ENCODE assay signal across 9 cellular contexts in genomic region chr16:27237229-27238015, GRCh38. TPM values are rescaled to one million over a fixed set of nuclear protein-coding genes. Genes with fewer than 3 reads are reported as not detected.
DNase-seq lines count a peak whose midpoint lies in the region; ATAC-seq, FAIRE-seq and TF ChIP-seq lines count a peak whose summit lies in the region.
"Had no signal": no experiment of that assay in that cellular context is flagged by ENCODE, and none has a peak within 500 bp of the region (broad histone marks: within the 10 kb centered on the region; RNA-seq: fewer than 3 reads in every experiment).

No MANE protein-coding gene starts in this region.

- RAD21 ChIA-PET in GM12878 (lab: Charles Lee; ENCODE audit: unreplicated experiment) = interaction anchor here (0.6 to 6.9 kb wide), 27 partner anchors 14 to 171 kb away, joined by 3 to 168 read pairs (median 5); partner anchors contain the start of genes KDM8 and NSMCE1

- FAIRE-seq in GM12878 (lab: Jason Lieb, UNC) = peak; percentile 87
- FAIRE-seq: TTC549 had no signal

- TF ChIP-seq RAD21 in GM12878 (IDR thresholded peaks at IDR 0.05; ENCODE audit: insufficient read depth, low read depth, low read length) = no peak

- 0 out of 4 replicates have a peak, but pooled peaks have one; percentile 6 to 42 for TF ChIP-seq EP300 in GM12878 (IDR thresholded peaks at IDR 0.05; ENCODE audit: borderline replicate concordance in 1 of 2, control insufficient read depth in 1 of 2, low read depth in 2 of 2, low read length in 2 of 2)

- H3K4me3 Mint-ChIP-seq in naive B cell = peak overlapping the region; percentile 71 to 90 (median 86)

- peak overlapping the region; percentile 92 to 100 (median 99) for H3K27ac Mint-ChIP-seq in naive B cell

- in situ Hi-C loops in GM12878 (cut with MboI) = loop anchor here (5.0 kb wide), 1 partner anchor 80 kb away; no protein-coding TSS in a partner anchor

- TF ChIP-seq POLR2A in GM12878 (IDR thresholded peaks at IDR 0.05; ENCODE audit: low read depth, low read length) = peak; percentile 58

- TF ChIP-seq CTCF in GM12878 (IDR thresholded peaks at IDR 0.05 in 2 of 3, conservative IDR thresholded peaks at IDR 0.05 in 1 of 3; ENCODE audit: control insufficient read depth in 2 of 3, extremely low read depth in 1 of 3, insufficient read depth in 1 of 3, low read depth in 3 of 3, low read length in 3 of 3) = no peak

- peak overlapping the region; percentile 95 for H3K4me2 ChIP-seq in GM12878 (ENCODE audit: control insufficient read depth, insufficient read depth)

- CTCF ChIA-PET in GM12878 (lab: Yijun Ruan, JAX) = interaction anchor here (0.6 to 11.7 kb wide), 21 partner anchors 8 to 214 kb away, joined by 3 to 259 read pairs (median 5); partner anchors contain the start of genes KDM8 and NSMCE1

- POLR2A ChIA-PET in GM12878 (lab: Charles Lee) = interaction anchor here (0.6 to 8.4 kb wide), 21 partner anchors 10 to 170 kb away, joined by 3 to 79 read pairs (median 5); partner anchors contain the start of gene NSMCE1

- ATAC-seq in GM19025 (IDR thresholded peaks at IDR 0.05; ENCODE audit: low read depth, unreplicated experiment) (peak; percentile 71), HG03066 (IDR thresholded peaks at IDR 0.05; ENCODE audit: low read depth, unreplicated experiment) (peak; percentile 54), GM12878 (peak; percentile 90), naive B cell (ENCODE audit: low read depth in 2 of 2) (peak; percentile 74 to 76)

- DNase-seq in UCSD-AML1 (lab: John Stamatoyannopoulos, UW; ENCODE audit: unreplicated experiment) (peak; percentile 79), GM12878 (ENCODE audit: low read depth, low spot score) (peak; percentile 82), naive B cell (peak; percentile 70), cortex of kidney (lab: John Stamatoyannopoulos, UW) (no peak), SKM-1 treated with dmso at 0.1 percent for 144 hours (lab: John Stamatoyannopoulos, UW; ENCODE audit: unreplicated experiment) (no peak)
- DNase-seq in stimulated activated naive CD4-positive, alpha-beta T cell (lab: John Stamatoyannopoulos, UW) = peak; percentile 56 to 74 (median 64)

- TSS peak; percentile 59 for BruUV-seq in GM12878 (replicated peaks; lab: Mats Ljungman, UMichigan)

- H3K4me1 ChIP-seq in GM12878 (ENCODE audit: control insufficient read depth, insufficient read depth, low read length) = peaks cover 44% of the 10 kb centered on the region

- intact Hi-C loops in GM12878 (cut with micrococcal nuclease; ENCODE audit: unreplicated experiment) = loop anchor here (2.0 kb wide), 1 partner anchor 163 kb away; no protein-coding TSS in a partner anchor

- peak overlapping the region; percentile 90 for H2AFZ ChIP-seq in GM12878 (ENCODE audit: control insufficient read depth, low read depth, low read length)

- 0 out of 2 replicates have a peak overlapping the region, but pooled peaks have one; percentile 4 for H3K4me3 ChIP-seq in GM12878

- H3K36me3 ChIP-seq in GM12878 (ENCODE audit: control insufficient read depth in 2 of 2, insufficient read depth in 2 of 2, low read length in 1 of 2) = peaks cover 1 to 3% of the 10 kb centered on the region in 2 experiments

- 8% methylated on average over 22 of the region's 22 CpGs for WGBS in GM12878 (ENCODE audit: insufficient coverage, insufficient replicate concordance, low lambda C conversion rate, missing lambda C conversion rate)

- H3K9me3 Mint-ChIP-seq in naive B cell = no peaks in the 10 kb centered on the region

- peak overlapping the region; percentile 88 for H3K27ac ChIP-seq in GM12878 (ENCODE audit: control insufficient read depth, insufficient read depth)

- peak overlapping the region; percentile 65 for H3K9ac ChIP-seq in GM12878 (ENCODE audit: control insufficient read depth, insufficient read depth, low read length)

- H3K9me3 ChIP-seq in GM12878 (replicated peaks; ENCODE audit: control insufficient read depth, insufficient read depth, low read length) = no peaks in the 10 kb centered on the region

- H3K79me2 ChIP-seq in GM12878 (ENCODE audit: control insufficient read depth, insufficient read depth, low read length) = no peaks in the 10 kb centered on the region

- H3K27me3 ChIP-seq in GM12878 (replicated peaks in 1 of 2; ENCODE audit: control insufficient read depth in 2 of 2, insufficient read depth in 2 of 2, low read length in 1 of 2) = no peaks in the 10 kb centered on the region

- peaks cover 67 to 92% (median 83%) of the 10 kb centered on the region in 3 donors for H3K4me1 Mint-ChIP-seq in naive B cell

- H4K20me1 ChIP-seq in GM12878 (ENCODE audit: control insufficient read depth, insufficient read depth) = no peaks in the 10 kb centered on the region

- H3K27me3 Mint-ChIP-seq in naive B cell = no peaks in the 10 kb centered on the region

- SMC1A ChIA-PET in GM12878 (lab: Charles Lee; ENCODE audit: uncharacterized antibody, unreplicated experiment) = interaction anchor here (0.6 to 12.2 kb wide), 27 partner anchors 14 to 214 kb away, joined by 3 to 178 read pairs (median 5); partner anchors contain the start of genes KDM8 and NSMCE1

- no peaks in the 10 kb centered on the region for H3K36me3 Mint-ChIP-seq in naive B cell

TF ChIP-seq in GM12878, 131 proteins besides CTCF, POLR2A, EP300 and RAD21 (continues in another document):
- TF ChIP-seq NBN (IDR thresholded peaks at IDR 0.05) (peak; percentile 74), TCF7 (IDR thresholded peaks at IDR 0.05; ENCODE audit: borderline replicate concordance) (no peak), TCF12 (IDR thresholded peaks at IDR 0.05; ENCODE audit: low read depth, low read length) (no peak), E2F4 (IDR thresholded peaks at IDR 0.05; ENCODE audit: low read depth, low read length) (no peak), HSF1 (IDR thresholded peaks at IDR 0.05; ENCODE audit: low read depth, low read length) (no peak), PAX5 (IDR thresholded peaks at IDR 0.05; ENCODE audit: borderline replicate concordance, low read depth, low read length) (no peak)

RNA-seq across cellular contexts. Expression of gene NSMCE1, which starts 31.1 kb away (rescaled TPM):
- total RNA-seq in GM12878 (2013; cell fraction: nucleolus; rRNA removed) = 24.2 and 43.2 TPM in 2 replicates
- 62.8 and 69.0 TPM in 2 replicates for total RNA-seq in GM12878 (2014; rRNA removed)
- 63.8 and 66.7 TPM in 2 replicates for total RNA-seq in GM12878 (2014; rRNA removed; fragmentation: Illumina TruSeq; extraction: Trizol)
- 62.4 and 66.5 TPM in 2 replicates for total RNA-seq in GM12878 (2021)
- polyA plus RNA-seq in GM12878 (2011; ENCODE audit: low read depth) = 55.0 TPM
- 51.7 and 54.0 TPM in 2 replicates for polyA plus RNA-seq in GM12878 (2011; rRNA removed)
- polyA plus RNA-seq in GM12878 (2011; cell fraction: cytosol; rRNA removed) = 47.5 and 49.5 TPM in 2 replicates
- 22.6 and 25.4 TPM in 2 replicates for polyA plus RNA-seq in GM12878 (2011; cell fraction: nucleus; rRNA removed)
- polyA plus RNA-seq in GM12878 (2012) = 68.4 and 73.3 TPM in 2 replicates
- 52.4 and 79.0 TPM in 2 replicates for polyA plus RNA-seq in GM12878 (2014; fragmentation: Illumina TruSeq; extraction: Trizol)
- polyA plus RNA-seq in GM12878 (2014; fragmentation: Nextera tagmentation; extraction: Ambion mirVana) = 100 to 1,000 TPM; 168 to 214 TPM
- 59.4 and 62.6 TPM in 2 replicates for polyA plus RNA-seq in GM12878 (2014; rRNA removed)
- 100 to 1,000 TPM; 110 to 120 TPM for polyA plus RNA-seq in GM12878 (2016; fragmentation: Nextera tagmentation; extraction: Ambion mirVana)
- polyA minus RNA-seq in GM12878 (2011; rRNA and poly(A)+ RNA removed) = 39.8 and 45.0 TPM in 2 replicates
- 11.5 and 16.8 TPM in 2 replicates for polyA minus RNA-seq in GM12878 (2011; cell fraction: cytosol; rRNA and poly(A)+ RNA removed)
- 16.3 and 23.2 TPM in 2 replicates for polyA minus RNA-seq in GM12878 (2011; cell fraction: nucleus; rRNA and poly(A)+ RNA removed)
- 100 to 1,000 TPM; 178 to 217 (median 195) TPM for polyA plus RNA-seq in naive B cell (ENCODE audit: low read depth in 6 of 6)

RNA-seq across cellular contexts. Expression of gene KDM8, which starts 34.1 kb away (rescaled TPM):
- 25.2 and 27.7 TPM in 2 replicates for total RNA-seq in GM12878 (2013; cell fraction: nucleolus; rRNA removed)
- total RNA-seq in GM12878 (2014; rRNA removed) (6.9 and 8.9 TPM in 2 replicates), GM12878 (2014; rRNA removed; fragmentation: Illumina TruSeq; extraction: Trizol) (4.1 and 4.2 TPM in 2 replicates), GM12878 (2021) (6.6 and 7.8 TPM in 2 replicates)
- polyA plus RNA-seq in GM12878 (2011; ENCODE audit: low read depth) = 1.5 TPM
- polyA plus RNA-seq in GM12878 (2011; rRNA removed) (2.8 and 6.1 TPM in 2 replicates), GM12878 (2014; fragmentation: Illumina TruSeq; extraction: Trizol) (3.9 and 4.1 TPM in 2 replicates), GM12878 (2014; fragmentation: Nextera tagmentation; extraction: Ambion mirVana) (1 to 10 TPM in 1 of 2 experiments, under 1 TPM in 1; 0.79 to 1.3 TPM), GM12878 (2014; rRNA removed) (5.5 and 7.3 TPM in 2 replicates), GM12878 (2016; fragmentation: Nextera tagmentation; extraction: Ambion mirVana) (1 to 10 TPM; 8.0 to 8.7 TPM), naive B cell (ENCODE audit: low read depth in 6 of 6) (1 to 10 TPM in 5 of 6 donors, not detected in 1; 2.9 to 8.2 (median 4.2) TPM)
- 6.8 and 14.6 TPM in 2 replicates for polyA plus RNA-seq in GM12878 (2011; cell fraction: cytosol; rRNA removed)
- 12.3 and 14.7 TPM in 2 replicates for polyA plus RNA-seq in GM12878 (2011; cell fraction: nucleus; rRNA removed)
- polyA plus RNA-seq in GM12878 (2012) = 2.6 TPM in 2 replicates
- polyA minus RNA-seq in GM12878 (2011; rRNA and poly(A)+ RNA removed) = 5.4 and 15.9 TPM in 2 replicates
- 2.1 and 2.9 TPM in 2 replicates for polyA minus RNA-seq in GM12878 (2011; cell fraction: cytosol; rRNA and poly(A)+ RNA removed)
- polyA minus RNA-seq in GM12878 (2011; cell fraction: nucleus; rRNA and poly(A)+ RNA removed) = 6.6 and 10.4 TPM in 2 replicates

Comparison
In these comparisons a context has a peak if more than half of its experiments do, and no peak if none do; other contexts are left out.
1. DNase-seq: peak in UCSD-AML1 (single experiment), GM12878 (single experiment), naive B cell (single experiment) and stimulated activated naive CD4-positive, alpha-beta T cell (6 of 6); none in cortex of kidney (single experiment) and SKM-1 treated with dmso at 0.1 percent for 144 hours (single experiment).
2. Peak in every context shown above with its lines, with median percentiles within 50 percentile points of each other: ATAC-seq.